Comparison of ENCODE assay signal across 19 cellular contexts in the genomic region with DNA sequence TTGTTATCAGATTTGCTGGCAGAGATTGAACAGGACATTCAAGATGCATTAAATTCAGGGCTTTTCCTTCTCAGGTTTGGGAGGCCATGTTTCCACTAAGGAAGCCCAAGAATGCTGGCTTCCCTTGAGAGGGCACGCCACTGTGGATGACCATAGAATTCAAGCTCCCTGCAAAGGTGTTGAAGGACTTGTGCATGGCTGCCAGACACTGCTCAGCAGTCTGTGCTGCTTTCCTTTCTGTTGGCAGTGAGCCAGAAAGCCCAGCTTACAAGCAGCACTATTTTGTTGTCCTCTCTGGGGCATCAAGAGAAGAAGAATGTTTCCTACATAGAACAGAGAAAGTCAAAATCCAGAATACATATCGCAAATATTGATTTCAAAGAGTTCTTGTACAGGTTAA.
DNase-seq lines count a peak whose midpoint lies in the region; ATAC-seq and TF ChIP-seq lines count a peak whose summit lies in the region.
"Had no signal": no experiment of that assay in that cellular context is flagged by ENCODE, and none has a peak within 500 bp of the region (broad histone marks: within the 10 kb centered on the region; RNA-seq: fewer than 3 reads in every experiment).

No MANE protein-coding gene starts in this region.

- peaks cover 17% of the 10 kb centered on the region for H3K4me1 Mint-ChIP-seq in neural progenitor cell
- no peaks in the 10 kb centered on the region for H3K4me1 Mint-ChIP-seq in activated naive CD4-positive, alpha-beta T cell treated with anti-CD3 and anti-CD28 coated beads, Interleukin-2, amount 10 ng/mL, durations not matched to agents 7 days and 5 days

- H3K27ac ChIP-seq in RWPE1 (no peak overlapping the region), neural progenitor cell (no peak overlapping the region), esophagus squamous epithelium (no peak overlapping the region), foreskin keratinocyte (no peak overlapping the region)
- H3K27ac ChIP-seq: body of pancreas, dorsolateral prefrontal cortex, GM23248 had no signal

- H3K36me3 ChIP-seq in neural progenitor cell (no peaks in the 10 kb centered on the region), esophagus squamous epithelium (no peaks in the 10 kb centered on the region)

- peak; percentile 58 for DNase-seq in NCI-H1436 (lab: John Stamatoyannopoulos, UW)
- DNase-seq in NCI-H1436 treated with DMSO at 0.1 percent for 48 hours (lab: John Stamatoyannopoulos, UW) = no peak
- DNase-seq in NCI-H1092 treated with DMSO at 0.1 percent for 48 hours (lab: John Stamatoyannopoulos, UW) = peak; percentile 15
- DNase-seq in RWPE1 (ENCODE audit: low spot score) = peak; percentile 5
- DNase-seq in neural progenitor cell (ENCODE audit: low spot score) = peak; percentile 11
- DNase-seq in esophagus squamous epithelium (lab: John Stamatoyannopoulos, UW) = no peak
- no peak for DNase-seq in foreskin keratinocyte
- no peak for DNase-seq in activated naive CD4-positive, alpha-beta T cell treated with anti-CD3 and anti-CD28 coated beads, Interleukin-2, amount 10 ng/mL, durations not matched to agents 7 days and 5 days
- DNase-seq: ACHN; activated T-cell treated with anti-CD3 and anti-CD28 coated beads, Interleukin-2, amount 50 U/mL, for 24 hours; CD4-positive, alpha-beta T cell; glutamatergic neuron; GM23248; NCI-H226 had no signal

- peak overlapping the region; percentile 17 for H3K4me2 ChIP-seq in neural progenitor cell

- no peak overlapping the region for H3K27ac Mint-ChIP-seq in neural progenitor cell
- H3K27ac Mint-ChIP-seq in activated naive CD4-positive, alpha-beta T cell treated with anti-CD3 and anti-CD28 coated beads, Interleukin-2, amount 10 ng/mL, durations not matched to agents 7 days and 5 days = no peak overlapping the region
- H3K27ac Mint-ChIP-seq: activated naive CD4-positive, alpha-beta T cell treated with anti-CD3 and anti-CD28 coated beads, Interleukin-2, amount 50 U/mL, for 72 hours; activated T-cell treated with anti-CD3 and anti-CD28 coated beads, Interleukin-2, amount 50 U/mL, for 24 hours; CD4-positive, alpha-beta T cell had no signal

- no peak overlapping the region for H3K4me3 Mint-ChIP-seq in neural progenitor cell
- no peak overlapping the region for H3K4me3 Mint-ChIP-seq in activated naive CD4-positive, alpha-beta T cell treated with anti-CD3 and anti-CD28 coated beads, Interleukin-2, amount 10 ng/mL, durations not matched to agents 7 days and 5 days
- H3K4me3 Mint-ChIP-seq: activated T-cell treated with anti-CD3 and anti-CD28 coated beads, Interleukin-2, amount 50 U/mL, for 24 hours; CD4-positive, alpha-beta T cell had no signal

- CTCF ChIA-PET in RWPE1 (lab: Yijun Ruan, JAX) = interaction anchor here (0.5 kb wide), 1 partner anchor 668 kb away, joined by 3 read pairs; no protein-coding TSS in a partner anchor
- CTCF ChIA-PET in activated naive CD4-positive, alpha-beta T cell treated with anti-CD3 and anti-CD28 coated beads, Interleukin-2, amount 10 ng/mL, durations not matched to agents 7 days and 5 days (lab: Charles Lee) = no interaction called here

- intact Hi-C loops in esophagus squamous epithelium (cut with DNase I) = no loop called here

- no peak overlapping the region for H3K9ac ChIP-seq in neural progenitor cell
- H3K9ac ChIP-seq: GM23248 had no signal

- H2AFZ ChIP-seq in neural progenitor cell (replicated peaks) = peak overlapping the region; percentile 93
- H2AFZ ChIP-seq: GM23248 had no signal

- no peak for TF ChIP-seq CTCF in RWPE1 (conservative IDR thresholded peaks at IDR 0.05; ENCODE audit: low read depth)
- no peak for TF ChIP-seq CTCF in neural progenitor cell (IDR thresholded peaks at IDR 0.05)
- TF ChIP-seq CTCF in esophagus squamous epithelium (IDR thresholded peaks at IDR 0.05) = no peak
- no peak for TF ChIP-seq CTCF in foreskin keratinocyte (conservative IDR thresholded peaks at IDR 0.05)

- H3K79me2 ChIP-seq in neural progenitor cell (ENCODE audit: low read depth) = no peaks in the 10 kb centered on the region

- H3K9me3 Mint-ChIP-seq in neural progenitor cell = no peaks in the 10 kb centered on the region
- H3K9me3 Mint-ChIP-seq in activated naive CD4-positive, alpha-beta T cell treated with anti-CD3 and anti-CD28 coated beads, Interleukin-2, amount 10 ng/mL, durations not matched to agents 7 days and 5 days = peaks cover 3% of the 10 kb centered on the region

- no peak for ATAC-seq in foreskin keratinocyte
- ATAC-seq: activated naive CD4-positive, alpha-beta T cell treated with anti-CD3 and anti-CD28 coated beads, Interleukin-2, amount 50 U/mL, for 72 hours; body of pancreas; esophagus mucosa; sciatic nerve had no signal

- no peak overlapping the region for H3K4me3 ChIP-seq in neural progenitor cell
- no peak overlapping the region for H3K4me3 ChIP-seq in esophagus squamous epithelium
- H3K4me3 ChIP-seq: body of pancreas, dorsolateral prefrontal cortex, GM23248 had no signal

- no peaks in the 10 kb centered on the region for H3K36me3 Mint-ChIP-seq in neural progenitor cell
- H3K36me3 Mint-ChIP-seq in activated naive CD4-positive, alpha-beta T cell treated with anti-CD3 and anti-CD28 coated beads, Interleukin-2, amount 10 ng/mL, durations not matched to agents 7 days and 5 days = no peaks in the 10 kb centered on the region
- H3K36me3 Mint-ChIP-seq: activated naive CD4-positive, alpha-beta T cell treated with anti-CD3 and anti-CD28 coated beads, Interleukin-2, amount 50 U/mL, for 72 hours had no signal

- peaks cover 2% of the 10 kb centered on the region for H3K27me3 Mint-ChIP-seq in neural progenitor cell (ENCODE audit: insufficient read depth, low read depth)
- no peaks in the 10 kb centered on the region for H3K27me3 Mint-ChIP-seq in activated naive CD4-positive, alpha-beta T cell treated with anti-CD3 and anti-CD28 coated beads, Interleukin-2, amount 10 ng/mL, durations not matched to agents 7 days and 5 days
- H3K27me3 Mint-ChIP-seq: activated T-cell treated with anti-CD3 and anti-CD28 coated beads, Interleukin-2, amount 50 U/mL, for 24 hours; CD4-positive, alpha-beta T cell had no signal

- WGBS in esophagus squamous epithelium, 2 donors = 69 to 78% methylated on average over 2 of the region's 2 CpGs

- no peaks in the 10 kb centered on the region for H4K20me1 ChIP-seq in neural progenitor cell (ENCODE audit: low read depth)

- no peaks in the 10 kb centered on the region for H3K27me3 ChIP-seq in neural progenitor cell
- no peaks in the 10 kb centered on the region for H3K27me3 ChIP-seq in esophagus squamous epithelium
- H3K27me3 ChIP-seq in foreskin keratinocyte = no peaks in the 10 kb centered on the region
- H3K27me3 ChIP-seq: body of pancreas had no signal

- TF ChIP-seq POLR2A in esophagus squamous epithelium (IDR thresholded peaks at IDR 0.05) = no peak

- H3K9me3 ChIP-seq in neural progenitor cell (ENCODE audit: low read depth) (no peaks in the 10 kb centered on the region), esophagus squamous epithelium (no peaks in the 10 kb centered on the region)
- H3K9me3 ChIP-seq: body of pancreas had no signal

- no peaks in the 10 kb centered on the region for H3F3A ChIP-seq in neural progenitor cell (ENCODE audit: low read depth)

- H3K4me1 ChIP-seq in neural progenitor cell = peaks cover 23% of the 10 kb centered on the region
- no peaks in the 10 kb centered on the region for H3K4me1 ChIP-seq in esophagus squamous epithelium
- H3K4me1 ChIP-seq in foreskin keratinocyte = no peaks in the 10 kb centered on the region
- H3K4me1 ChIP-seq: body of pancreas had no signal

- POLR2A ChIA-PET in RWPE1 (lab: Yijun Ruan, JAX; ENCODE audit: low non-redundant PET) = no interaction called here

Comparison
In these comparisons a context has a peak if more than half of its experiments do, and no peak if none do; other contexts are left out.
1. DNase-seq: peak in NCI-H1436 (single experiment), NCI-H1092 treated with DMSO at 0.1 percent for 48 hours (single experiment), RWPE1 (single experiment) and neural progenitor cell (single experiment); none in NCI-H1436 treated with DMSO at 0.1 percent for 48 hours (single experiment), esophagus squamous epithelium (single experiment), foreskin keratinocyte (0 of 2) and activated naive CD4-positive, alpha-beta T cell treated with anti-CD3 and anti-CD28 coated beads, Interleukin-2, amount 10 ng/mL, durations not matched to agents 7 days and 5 days (single experiment).